9 cellular contexts compared by ENCODE assay signal in genomic region chr21:16588433-16588860, GRCh38.
A peak's percentile ranks its signal among the peaks of the same experiment; 100 is the strongest.
DNase-seq lines count a peak whose midpoint lies in the region; ATAC-seq, FAIRE-seq and TF ChIP-seq lines count a peak whose summit lies in the region.
"Had no signal": no experiment of that assay in that cellular context is flagged by ENCODE, and none has a peak within 500 bp of the region (broad histone marks: within the 10 kb centered on the region; RNA-seq: fewer than 3 reads in every experiment).

No MANE protein-coding gene starts in this region.

- H3K4me2 ChIP-seq in astrocyte (ENCODE audit: low read length) = peak overlapping the region; percentile 89

- no peaks in the 10 kb centered on the region for H3K27me3 ChIP-seq in astrocyte (ENCODE audit: insufficient read depth, low read length)

- ATAC-seq in HG03354 (IDR thresholded peaks at IDR 0.05; ENCODE audit: poor library complexity, severe bottlenecking, unreplicated experiment) (no peak), GM19455 (IDR thresholded peaks at IDR 0.05; ENCODE audit: unreplicated experiment) (no peak)

- H3K36me3 Mint-ChIP-seq in astrocyte (ENCODE audit: low read depth, unreplicated experiment) = no peaks in the 10 kb centered on the region

- peak; percentile 59 for DNase-seq in DMS79 treated with DMSO at 0.1 percent for 48 hours (lab: John Stamatoyannopoulos, UW)
- DNase-seq in DMS79 (lab: John Stamatoyannopoulos, UW) = no peak
- peak; percentile 90 for DNase-seq in astrocyte (ENCODE audit: low read depth)
- DNase-seq in hepatic stellate cell (ENCODE audit: low spot score) = peak; percentile 43
- DNase-seq in retina = peak; percentile 85
- DNase-seq in NCI-H510A (lab: John Stamatoyannopoulos, UW) = no peak

- H3K4me3 Mint-ChIP-seq in astrocyte (ENCODE audit: unreplicated experiment) = no peak overlapping the region

- H2AFZ ChIP-seq in astrocyte (ENCODE audit: low read depth, low read length) = peak overlapping the region; percentile 31

- H3K27ac ChIP-seq in astrocyte (ENCODE audit: low read depth, low read length) = peak overlapping the region; percentile 89

- no peaks in the 10 kb centered on the region for H3K9me3 Mint-ChIP-seq in astrocyte (ENCODE audit: unreplicated experiment)

- H3K4me1 Mint-ChIP-seq in astrocyte (ENCODE audit: low read depth, unreplicated experiment) = peaks cover 3% of the 10 kb centered on the region

- FAIRE-seq in astrocyte (lab: Jason Lieb, UNC) = peak; percentile 47
- FAIRE-seq: A204.1 had no signal

- no peaks in the 10 kb centered on the region for H3K27me3 Mint-ChIP-seq in astrocyte (ENCODE audit: low read depth, unreplicated experiment)

- no peaks in the 10 kb centered on the region for H3K36me3 ChIP-seq in astrocyte (ENCODE audit: insufficient read depth, low read length)

- peak overlapping the region; percentile 82 for H3K9ac ChIP-seq in astrocyte (ENCODE audit: low read length)

- no peaks in the 10 kb centered on the region for H4K20me1 ChIP-seq in astrocyte (ENCODE audit: insufficient read depth, low read length)

- no peaks in the 10 kb centered on the region for H3K79me2 ChIP-seq in astrocyte (ENCODE audit: insufficient read depth, low read length)

- no peak for TF ChIP-seq CTCF in astrocyte (IDR thresholded peaks at IDR 0.05; ENCODE audit: insufficient read depth, low read depth, low read length)

- peaks cover 14% of the 10 kb centered on the region for H3K4me1 ChIP-seq in astrocyte (ENCODE audit: insufficient read depth, low read length)

- peak overlapping the region; percentile 63 for H3K4me3 ChIP-seq in astrocyte (ENCODE audit: insufficient read depth, low read depth, low read length)

- no peak overlapping the region for H3K27ac Mint-ChIP-seq in astrocyte (ENCODE audit: unreplicated experiment)

- no peaks in the 10 kb centered on the region for H3K9me3 ChIP-seq in astrocyte (ENCODE audit: insufficient read depth, low read depth, low read length)

Comparison
In these comparisons a context has a peak if more than half of its experiments do, and no peak if none do; other contexts are left out.
1. DNase-seq: peak in DMS79 treated with DMSO at 0.1 percent for 48 hours (single experiment), astrocyte (single experiment), hepatic stellate cell (single experiment) and retina (single experiment); none in DMS79 (single experiment) and NCI-H510A (single experiment).